In genomic region chr15:77473328-77473727, GRCh38 we compare ENCODE assay signal across 26 cellular contexts.
"Had no signal": no experiment of that assay in that cellular context is flagged by ENCODE, and none has a peak within 500 bp of the region (broad histone marks: within the 10 kb centered on the region; RNA-seq: fewer than 3 reads in every experiment).

No MANE protein-coding gene starts in this region.

- H3K27ac Mint-ChIP-seq: activated CD4-positive, alpha-beta memory T cell treated with anti-CD3 and anti-CD28 coated beads for 36 hours; natural killer cell treated with Interleukin-12 subunit alpha and Interleukin-12 subunit beta and Interleukin-15 and Interleukin-18, amount 100 ng/mL, for 72 hours; stimulated activated memory B cell treated with anti-CD40 and anti-IgM and Interleukin-4, amounts not matched to agents 10 μg/mL and 1 μg/mL and 100 μg/mL, for 72 hours; T-helper 17 cell; type B pancreatic cell had no signal

- H3K27me3 ChIP-seq: brain microvascular endothelial cell, colonic mucosa, dorsolateral prefrontal cortex, esophagus squamous epithelium, gastrocnemius medialis, pancreas, testis, vagina had no signal

- H3K4me3 ChIP-seq: colonic mucosa, dorsolateral prefrontal cortex, esophagus squamous epithelium, gastrocnemius medialis, pancreas, testis, vagina had no signal

- H3K4me1 Mint-ChIP-seq: memory B cell; stimulated activated memory B cell treated with anti-CD40 and anti-IgM and Interleukin-4, amounts not matched to agents 10 μg/mL and 1 μg/mL and 100 μg/mL, for 72 hours had no signal

- H3K27ac ChIP-seq: brain microvascular endothelial cell, colonic mucosa, dorsolateral prefrontal cortex, esophagus squamous epithelium, pancreas, testis, vagina had no signal

- DNase-seq: activated CD4-positive, alpha-beta memory T cell treated with anti-CD3 and anti-CD28 coated beads for 36 hours; activated CD4-positive, alpha-beta T cell treated with anti-CD3 and anti-CD28 coated beads for 4 hours; activated CD4-positive, CD25-positive, alpha-beta regulatory T cell; activated gamma-delta T cell; activated naive CD4-positive, alpha-beta T cell treated with anti-CD3 and anti-CD28 coated beads, Interleukin-2, amount 50 U/mL, for 16 hours; aorta; brain microvascular endothelial cell; central memory CD4-positive, alpha-beta T cell; colonic mucosa; dorsolateral prefrontal cortex; effector memory CD8-positive, alpha-beta T cell; esophagus squamous epithelium; gastrocnemius medialis; head of caudate nucleus; hypothalamus; pancreas; small intestine; stimulated activated CD4-positive, alpha-beta T cell treated with anti-CD3 and anti-CD28 coated beads, Interleukin-15, amount 100 ng/mL, for 24 hours; T-helper 17 cell; testis had no signal

- H3K4me3 Mint-ChIP-seq: activated CD4-positive, alpha-beta memory T cell treated with anti-CD3 and anti-CD28 coated beads for 36 hours; effector memory CD8-positive, alpha-beta T cell; memory B cell; natural killer cell treated with Interleukin-12 subunit alpha and Interleukin-12 subunit beta and Interleukin-15 and Interleukin-18, amount 100 ng/mL, for 72 hours; stimulated activated memory B cell treated with anti-CD40 and anti-IgM and Interleukin-4, amounts not matched to agents 10 μg/mL and 1 μg/mL and 100 μg/mL, for 72 hours; T-helper 17 cell; type B pancreatic cell had no signal

- FAIRE-seq: pancreas, small intestine had no signal

- H3K9me3 Mint-ChIP-seq: activated CD4-positive, alpha-beta memory T cell treated with anti-CD3 and anti-CD28 coated beads for 36 hours; effector memory CD8-positive, alpha-beta T cell; memory B cell; natural killer cell treated with Interleukin-12 subunit alpha and Interleukin-12 subunit beta and Interleukin-15 and Interleukin-18, amount 100 ng/mL, for 72 hours; stimulated activated memory B cell treated with anti-CD40 and anti-IgM and Interleukin-4, amounts not matched to agents 10 μg/mL and 1 μg/mL and 100 μg/mL, for 72 hours had no signal

- H3K4me1 ChIP-seq: colonic mucosa, esophagus squamous epithelium, pancreas, testis, vagina had no signal

- H3K27me3 Mint-ChIP-seq: activated CD4-positive, alpha-beta memory T cell treated with anti-CD3 and anti-CD28 coated beads for 36 hours; effector memory CD8-positive, alpha-beta T cell; memory B cell; natural killer cell treated with Interleukin-12 subunit alpha and Interleukin-12 subunit beta and Interleukin-15 and Interleukin-18, amount 100 ng/mL, for 72 hours; stimulated activated memory B cell treated with anti-CD40 and anti-IgM and Interleukin-4, amounts not matched to agents 10 μg/mL and 1 μg/mL and 100 μg/mL, for 72 hours; T-helper 17 cell; type B pancreatic cell had no signal

- H3K9me3 ChIP-seq: colonic mucosa, esophagus squamous epithelium, gastrocnemius medialis, pancreas, testis, vagina had no signal

- H3K36me3 ChIP-seq: colonic mucosa had no signal

- ATAC-seq: effector memory CD8-positive, alpha-beta T cell; gastrocnemius medialis; natural killer cell treated with Interleukin-12 subunit alpha and Interleukin-12 subunit beta and Interleukin-15 and Interleukin-18, amount 100 ng/mL, for 72 hours; pancreas; sciatic nerve; stimulated activated memory B cell treated with anti-CD40 and anti-IgM and Interleukin-4, amounts not matched to agents 10 μg/mL and 1 μg/mL and 100 μg/mL, for 72 hours; T-helper 17 cell had no signal
